1 cellular context compared by ENCODE assay signal in the genomic region with DNA sequence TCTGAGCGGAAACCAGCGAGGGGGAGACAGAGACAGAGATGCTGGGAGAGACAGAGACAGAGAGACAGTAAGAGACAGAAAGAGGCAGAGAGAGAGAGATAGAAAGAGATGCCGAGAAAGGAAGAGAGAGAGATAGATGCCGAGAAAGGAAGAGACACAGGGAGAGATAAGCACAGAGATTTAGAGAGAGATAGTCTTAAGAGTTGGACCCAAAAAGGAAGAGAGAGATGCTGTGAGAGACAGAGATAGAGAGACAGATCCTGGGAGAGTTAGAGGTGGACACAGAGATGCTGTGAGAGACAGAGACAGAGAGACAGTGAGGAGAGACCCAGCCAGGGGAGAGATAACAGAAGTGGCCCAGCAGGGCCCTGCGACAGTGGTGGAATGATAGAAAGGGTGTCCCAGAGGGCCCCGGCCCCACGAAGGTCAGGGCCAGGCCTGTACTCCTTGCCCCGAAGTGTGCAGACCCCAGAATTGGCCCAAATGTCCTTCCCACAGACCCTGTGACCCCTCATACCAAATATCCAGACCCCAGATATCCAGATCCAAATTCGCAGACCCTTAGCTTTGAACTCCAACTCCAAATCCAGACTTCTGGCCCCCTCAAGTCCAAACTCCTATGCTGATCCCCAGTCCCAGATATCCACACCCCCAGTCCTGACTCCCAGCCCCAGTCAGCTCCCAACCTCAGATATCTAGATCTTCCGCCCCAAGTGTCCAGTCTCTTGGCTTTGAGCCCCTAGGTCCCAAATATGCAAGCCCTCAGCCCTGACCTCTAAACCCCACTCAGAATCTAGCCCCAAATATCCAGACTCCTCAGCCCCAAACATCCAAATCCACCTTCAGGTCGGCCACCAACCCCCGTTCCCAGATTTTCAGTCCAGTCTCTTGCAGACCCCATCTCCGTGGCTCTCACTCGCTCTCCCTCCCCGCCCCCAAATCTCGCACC.
TF ChIP-seq lines count a peak whose summit lies in the region.

No MANE protein-coding gene starts in this region.

TF ChIP-seq in HEK293T, 16 proteins besides CTCF, POLR2A, EP300 and RAD21:
- TF ChIP-seq TARDBP (IDR thresholded peaks at IDR 0.05) (no peak), CTBP1 (IDR thresholded peaks at IDR 0.05; ENCODE audit: borderline replicate concordance) (0 out of 2 replicates have a peak, but pooled peaks have one; percentile 45)
